8 cellular contexts compared by ENCODE assay signal in the genomic region with DNA sequence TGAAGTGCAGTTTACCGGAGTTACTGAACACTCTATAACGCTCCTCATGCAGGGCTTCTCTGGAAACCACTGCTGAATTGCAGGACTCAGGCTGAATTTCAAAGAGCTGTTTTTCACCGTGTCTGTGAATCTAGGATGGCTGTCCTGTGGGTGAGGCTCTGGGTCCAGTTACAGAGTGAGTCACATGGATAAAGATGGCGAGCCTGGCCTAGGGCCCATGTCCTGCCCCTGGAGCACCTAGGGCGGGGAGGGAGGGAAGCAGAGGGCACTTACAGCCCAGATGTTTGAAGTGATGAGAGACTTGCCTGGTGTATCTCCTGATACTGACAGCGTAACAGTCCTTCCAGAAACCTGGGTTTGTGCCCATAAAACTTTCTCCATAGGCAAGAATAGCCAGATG.
"Had no signal": no experiment of that assay in that cellular context is flagged by ENCODE, and none has a peak within 500 bp of the region (broad histone marks: within the 10 kb centered on the region; RNA-seq: fewer than 3 reads in every experiment).

No MANE protein-coding gene starts in this region.

- FAIRE-seq: bronchial epithelial cell had no signal

- H3K4me3 Mint-ChIP-seq: activated CD8-positive, alpha-beta T cell treated with anti-CD3 and anti-CD28 coated beads, Interleukin-2, amount 10 ng/mL, durations not matched to agents 7 days and 5 days; activated naive CD8-positive, alpha-beta T cell treated with anti-CD3 and anti-CD28 coated beads, Interleukin-2, amount 10 ng/mL, durations not matched to agents 7 days and 5 days; T-helper 17 cell; WTC11 had no signal

- H3K9me3 ChIP-seq: adrenal gland, body of pancreas had no signal

- H3K4me3 ChIP-seq: adrenal gland, body of pancreas, SK-N-MC had no signal

- H3K27ac Mint-ChIP-seq: activated CD8-positive, alpha-beta T cell treated with anti-CD3 and anti-CD28 coated beads, Interleukin-2, amount 10 ng/mL, durations not matched to agents 7 days and 5 days; activated naive CD8-positive, alpha-beta T cell treated with anti-CD3 and anti-CD28 coated beads, Interleukin-2, amount 10 ng/mL, durations not matched to agents 7 days and 5 days; T-helper 17 cell; WTC11 had no signal

- H3K27ac ChIP-seq: adrenal gland, body of pancreas, SK-N-MC had no signal

- H3K27me3 ChIP-seq: adrenal gland, body of pancreas had no signal

- H3K36me3 Mint-ChIP-seq: activated naive CD8-positive, alpha-beta T cell treated with anti-CD3 and anti-CD28 coated beads, Interleukin-2, amount 10 ng/mL, durations not matched to agents 7 days and 5 days; WTC11 had no signal

- H3K4me1 Mint-ChIP-seq: activated naive CD8-positive, alpha-beta T cell treated with anti-CD3 and anti-CD28 coated beads, Interleukin-2, amount 10 ng/mL, durations not matched to agents 7 days and 5 days had no signal

- H3K9me3 Mint-ChIP-seq: activated naive CD8-positive, alpha-beta T cell treated with anti-CD3 and anti-CD28 coated beads, Interleukin-2, amount 10 ng/mL, durations not matched to agents 7 days and 5 days; WTC11 had no signal

- H3K36me3 ChIP-seq: adrenal gland had no signal

- H3K4me1 ChIP-seq: body of pancreas had no signal
